7 cellular contexts compared by ENCODE assay signal in the genomic region with DNA sequence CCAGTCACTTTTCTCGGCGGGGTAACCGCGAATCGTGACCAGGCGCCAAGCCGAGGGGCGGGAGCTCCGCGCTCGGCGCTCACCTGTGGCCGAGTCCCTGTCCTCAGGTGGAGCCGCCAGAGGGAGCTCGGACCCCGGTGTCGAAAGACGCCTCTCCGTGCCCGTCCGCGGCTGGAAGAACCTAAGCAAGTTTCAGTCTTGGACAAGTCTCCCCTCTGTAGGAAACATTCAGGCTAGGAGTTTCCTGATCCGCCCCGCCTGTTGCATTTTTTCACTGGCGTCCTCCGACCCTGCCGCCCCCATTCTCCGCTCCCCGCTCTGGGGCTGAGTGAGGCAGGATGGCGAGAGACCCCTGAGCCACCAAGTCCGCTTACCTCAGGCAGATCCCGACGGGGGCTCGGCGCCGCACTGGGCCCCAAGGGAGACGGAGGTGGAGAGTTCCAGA. TPM values are rescaled to one million over a fixed set of nuclear protein-coding genes. Genes with fewer than 3 reads are reported as not detected.
DNase-seq lines count a peak whose midpoint lies in the region; ATAC-seq and TF ChIP-seq lines count a peak whose summit lies in the region.

No MANE protein-coding gene starts in this region.

- H4K20me1 ChIP-seq in smooth muscle cell (ENCODE audit: low read depth), result no peaks in the 10 kb centered on the region

- H3K27me3 Mint-ChIP-seq in central memory CD8-positive, alpha-beta T cell, result no peaks in the 10 kb centered on the region

- H3K27ac ChIP-seq in smooth muscle cell (ENCODE audit: low read depth), result peak overlapping the region; percentile 82

- H3K36me3 ChIP-seq in smooth muscle cell (ENCODE audit: low read depth), result no peaks in the 10 kb centered on the region

- H3K4me1 ChIP-seq in smooth muscle cell (ENCODE audit: low read depth), result peaks cover 10% of the 10 kb centered on the region

- peaks cover 7% of the 10 kb centered on the region for H3K36me3 Mint-ChIP-seq in central memory CD8-positive, alpha-beta T cell (ENCODE audit: insufficient read depth)

- peaks cover 24% of the 10 kb centered on the region for H3F3A ChIP-seq in smooth muscle cell (ENCODE audit: low read depth)

- H3K4me1 Mint-ChIP-seq in central memory CD8-positive, alpha-beta T cell, result peaks cover 27% of the 10 kb centered on the region

- peak overlapping the region; percentile 96 for H3K4me3 Mint-ChIP-seq in central memory CD8-positive, alpha-beta T cell

- H3K9me3 ChIP-seq in smooth muscle cell (replicated peaks; ENCODE audit: low read depth), result no peaks in the 10 kb centered on the region

- peak overlapping the region; percentile 98 for H2AFZ ChIP-seq in smooth muscle cell (ENCODE audit: low read depth)

- H3K9ac ChIP-seq in smooth muscle cell (ENCODE audit: low read depth), result peak overlapping the region; percentile 96

- peak; percentile 62 for TF ChIP-seq CTCF in smooth muscle cell (IDR thresholded peaks at IDR 0.05; ENCODE audit: borderline replicate concordance, insufficient read depth, poor library complexity, severe bottlenecking)

- H3K27ac Mint-ChIP-seq in central memory CD8-positive, alpha-beta T cell (ENCODE audit: low read depth), result peak overlapping the region; percentile 49

- H3K4me2 ChIP-seq in smooth muscle cell, result peak overlapping the region; percentile 85

- H3K4me3 ChIP-seq in smooth muscle cell, result peak overlapping the region; percentile 97

- no peaks in the 10 kb centered on the region for H3K27me3 ChIP-seq in smooth muscle cell (ENCODE audit: low read depth)

- peak; percentile 30 for ATAC-seq in GM18498 (IDR thresholded peaks at IDR 0.05; ENCODE audit: unreplicated experiment)
- peak; percentile 37 for ATAC-seq in HG02885 (IDR thresholded peaks at IDR 0.05; ENCODE audit: poor library complexity, unreplicated experiment)
- ATAC-seq in central memory CD8-positive, alpha-beta T cell (replicated peaks; ENCODE audit: extremely low read depth, poor library complexity, severe bottlenecking), result peak; percentile 12

- H3K9me3 Mint-ChIP-seq in central memory CD8-positive, alpha-beta T cell, result no peaks in the 10 kb centered on the region

- H3K79me2 ChIP-seq in smooth muscle cell (ENCODE audit: low read depth), result peaks cover 48% of the 10 kb centered on the region

- DNase-seq in NCI-H1930 (lab: John Stamatoyannopoulos, UW), result peak; percentile 73 to 81
- DNase-seq in activated CD4-positive, CD25-positive, alpha-beta regulatory T cell (lab: John Stamatoyannopoulos, UW), result peak; percentile 5 to 24 (median 12)
- DNase-seq in central memory CD8-positive, alpha-beta T cell (ENCODE audit: low spot score in 2 of 2), result peak; percentile 13 to 37
- DNase-seq in inferior parietal cortex (ENCODE audit: extremely low spot score), result peak; percentile 78
- peak; percentile 66 for DNase-seq in smooth muscle cell (lab: John Stamatoyannopoulos, UW; ENCODE audit: unreplicated experiment)

- under 1% methylated on average over 37 of the region's 37 CpGs for WGBS in smooth muscle cell (ENCODE audit: low lambda C conversion rate)

RNA-seq across cellular contexts. Expression of a gene that starts 0.5 kb away (rescaled TPM):
- 14.0 and 20.4 TPM in 2 replicates for total RNA-seq in smooth muscle cell
- polyA plus RNA-seq in smooth muscle cell, result 4.3 TPM in 2 replicates

Comparison
In these comparisons a context has a peak if more than half of its experiments do, and no peak if none do; other contexts are left out.
1. Peak in every context shown above with its lines: DNase-seq, ATAC-seq, H3K4me3 ChIP-seq and H3K27ac ChIP-seq.
2. DNase-seq: peak in every context shown above with its lines; median percentile 78 in inferior parietal cortex; 77 in NCI-H1930; 66 in smooth muscle cell; 25 in central memory CD8-positive, alpha-beta T cell; 12 in activated CD4-positive, CD25-positive, alpha-beta regulatory T cell.